8 cellular contexts compared by ENCODE assay signal in genomic region chr12:49537709-49538601, GRCh38. TPM values are rescaled to one million over a fixed set of nuclear protein-coding genes. Genes with fewer than 3 reads are reported as not detected.
A peak's percentile ranks its signal among the peaks of the same experiment; 100 is the strongest.
DNase-seq lines count a peak whose midpoint lies in the region; ATAC-seq, FAIRE-seq and TF ChIP-seq lines count a peak whose summit lies in the region.

No MANE protein-coding gene starts in this region.

- no peak overlapping the region for H3K27ac Mint-ChIP-seq in activated naive CD8-positive, alpha-beta T cell treated with anti-CD3 and anti-CD28 coated beads, Interleukin-2, amount 50 U/mL, for 24 hours

- H3K4me1 ChIP-seq in smooth muscle cell (ENCODE audit: low read depth): peaks cover 6% of the 10 kb centered on the region

- H3K4me2 ChIP-seq in smooth muscle cell: peak overlapping the region; percentile 91

- 3% methylated on average over 65 of the region's 73 CpGs for WGBS in smooth muscle cell (ENCODE audit: low lambda C conversion rate)

- TF ChIP-seq CTCF in smooth muscle cell (IDR thresholded peaks at IDR 0.05; ENCODE audit: borderline replicate concordance, insufficient read depth, poor library complexity, severe bottlenecking): no peak

- H3K4me3 ChIP-seq in iPS-18c (ENCODE audit: insufficient read depth, low read depth, low read length): peak overlapping the region; percentile 49
- H3K4me3 ChIP-seq in smooth muscle cell: peak overlapping the region; percentile 51

- no peak overlapping the region for H3K27ac ChIP-seq in smooth muscle cell (ENCODE audit: low read depth)

- no peak for FAIRE-seq in GM12892 (lab: Jason Lieb, UNC)

- peaks cover 20% of the 10 kb centered on the region for H3K4me1 Mint-ChIP-seq in activated naive CD8-positive, alpha-beta T cell treated with anti-CD3 and anti-CD28 coated beads, Interleukin-2, amount 50 U/mL, for 24 hours

- H3K9ac ChIP-seq in smooth muscle cell (ENCODE audit: low read depth): no peak overlapping the region

- no peaks in the 10 kb centered on the region for H3K79me2 ChIP-seq in smooth muscle cell (ENCODE audit: low read depth)

- no peaks in the 10 kb centered on the region for H3F3A ChIP-seq in smooth muscle cell (ENCODE audit: low read depth)

- peaks cover 39% of the 10 kb centered on the region for H3K27me3 Mint-ChIP-seq in activated naive CD8-positive, alpha-beta T cell treated with anti-CD3 and anti-CD28 coated beads, Interleukin-2, amount 50 U/mL, for 24 hours

- ATAC-seq in activated naive CD8-positive, alpha-beta T cell treated with anti-CD3 and anti-CD28 coated beads, Interleukin-2, amount 50 U/mL, for 24 hours: peak; percentile 15
- ATAC-seq in GM18519 (IDR thresholded peaks at IDR 0.05; ENCODE audit: low FRiP score, unreplicated experiment): no peak
- no peak for ATAC-seq in HG03025 (IDR thresholded peaks at IDR 0.05; ENCODE audit: low FRiP score, unreplicated experiment)

- no peaks in the 10 kb centered on the region for H3K36me3 Mint-ChIP-seq in activated naive CD8-positive, alpha-beta T cell treated with anti-CD3 and anti-CD28 coated beads, Interleukin-2, amount 50 U/mL, for 24 hours (ENCODE audit: low read depth)

- H3K27me3 ChIP-seq in smooth muscle cell (ENCODE audit: low read depth): peaks cover 82% of the 10 kb centered on the region

- no peaks in the 10 kb centered on the region for H3K9me3 ChIP-seq in iPS-18c (ENCODE audit: control insufficient read depth, insufficient read depth, low read length)
- no peaks in the 10 kb centered on the region for H3K9me3 ChIP-seq in smooth muscle cell (replicated peaks; ENCODE audit: low read depth)

- no peaks in the 10 kb centered on the region for H4K20me1 ChIP-seq in smooth muscle cell (ENCODE audit: low read depth)

- peak overlapping the region; percentile 67 for H3K4me3 Mint-ChIP-seq in activated naive CD8-positive, alpha-beta T cell treated with anti-CD3 and anti-CD28 coated beads, Interleukin-2, amount 50 U/mL, for 24 hours

- no peaks in the 10 kb centered on the region for H3K9me3 Mint-ChIP-seq in activated naive CD8-positive, alpha-beta T cell treated with anti-CD3 and anti-CD28 coated beads, Interleukin-2, amount 50 U/mL, for 24 hours

- TF ChIP-seq POLR2A in GM12892 (IDR thresholded peaks at IDR 0.05; ENCODE audit: low read depth, low read length): no peak

- H2AFZ ChIP-seq in smooth muscle cell (ENCODE audit: low read depth): no peak overlapping the region

- DNase-seq in GM12892 (ENCODE audit: insufficient read length): peak; percentile 40
- peak; percentile 18 for DNase-seq in NCI-H748 treated with DMSO at 0.1 percent for 48 hours (lab: John Stamatoyannopoulos, UW)
- peak; percentile 37 for DNase-seq in activated naive CD8-positive, alpha-beta T cell treated with anti-CD3 and anti-CD28 coated beads, Interleukin-2, amount 50 U/mL, for 24 hours
- no peak for DNase-seq in smooth muscle cell (lab: John Stamatoyannopoulos, UW; ENCODE audit: unreplicated experiment)
- no peak for DNase-seq in cortex of kidney (lab: John Stamatoyannopoulos, UW)

- H3K36me3 ChIP-seq in smooth muscle cell (ENCODE audit: low read depth): no peaks in the 10 kb centered on the region

RNA-seq across cellular contexts. Expression of gene KCNH3, which starts 0.9 kb away (rescaled TPM):
- polyA plus RNA-seq in GM12892 (2012; ENCODE audit: missing spikeins): 0.36 TPM
- 0.09 and 0.40 TPM in 2 replicates for total RNA-seq in smooth muscle cell
- 0.19 and 0.94 TPM in 2 replicates for polyA plus RNA-seq in smooth muscle cell

RNA-seq across cellular contexts. Expression of gene MCRS1, which starts 30.0 kb away (rescaled TPM):
- polyA plus RNA-seq in GM12892 (2012; ENCODE audit: missing spikeins): 36.5 TPM
- total RNA-seq in smooth muscle cell: 41.4 and 46.4 TPM in 2 replicates
- 54.4 and 55.2 TPM in 2 replicates for polyA plus RNA-seq in smooth muscle cell

Comparison
In these comparisons a context has a peak if more than half of its experiments do, and no peak if none do; other contexts are left out.
1. DNase-seq: peak in GM12892 (single experiment), NCI-H748 treated with DMSO at 0.1 percent for 48 hours (single experiment) and activated naive CD8-positive, alpha-beta T cell treated with anti-CD3 and anti-CD28 coated beads, Interleukin-2, amount 50 U/mL, for 24 hours (single experiment); none in smooth muscle cell (single experiment) and cortex of kidney (single experiment).